8 cellular contexts compared by ENCODE assay signal in the genomic region with DNA sequence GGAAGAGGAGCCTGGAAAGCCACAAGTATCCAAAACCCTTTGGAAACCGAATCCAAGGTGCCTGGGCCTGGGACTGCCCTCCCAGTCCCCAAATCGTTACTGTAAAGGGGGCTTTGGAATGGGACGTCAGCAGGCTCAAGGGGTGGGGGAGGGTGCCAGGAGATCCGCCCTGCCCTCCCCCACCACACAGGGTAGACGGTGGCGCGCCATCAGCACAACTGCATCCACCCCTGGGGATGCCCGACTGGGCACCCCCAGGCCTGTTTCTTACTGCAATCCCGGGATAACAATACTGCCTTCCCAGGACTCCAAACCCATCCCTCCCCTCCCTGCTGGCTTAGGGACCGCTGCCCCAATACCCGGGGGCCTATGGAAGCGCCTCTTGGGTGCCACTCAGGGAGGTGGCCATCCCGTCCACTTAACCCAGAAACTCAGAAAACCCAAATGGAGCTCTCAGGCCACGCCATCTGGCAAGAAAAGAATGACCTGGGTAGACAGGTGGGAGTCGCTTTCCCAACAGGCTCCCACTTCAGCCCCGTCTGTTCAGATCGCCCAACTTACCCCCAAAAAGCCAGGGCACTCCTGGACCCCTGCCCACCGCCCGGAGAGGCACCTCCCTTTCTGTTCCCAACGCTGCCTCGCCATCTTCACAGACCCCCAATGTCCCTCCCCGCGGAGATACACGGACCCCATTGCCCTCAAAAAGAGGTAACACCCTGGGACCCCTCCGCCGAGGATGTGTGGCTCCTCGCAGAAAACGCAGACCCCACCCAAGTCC. TPM values are rescaled to one million over a fixed set of nuclear protein-coding genes. Genes with fewer than 3 reads are reported as not detected.
DNase-seq lines count a peak whose midpoint lies in the region; ATAC-seq, FAIRE-seq and TF ChIP-seq lines count a peak whose summit lies in the region.

No MANE protein-coding gene starts in this region.

- peaks cover 56% of the 10 kb centered on the region for H3K4me1 ChIP-seq in BLaER1
- peaks cover 18% of the 10 kb centered on the region for H3K4me1 ChIP-seq in prostate gland (replicated peaks)

- no peaks in the 10 kb centered on the region for H3K27me3 Mint-ChIP-seq in naive B cell

- H3K9me3 Mint-ChIP-seq in naive B cell = no peaks in the 10 kb centered on the region

- peaks cover 49% of the 10 kb centered on the region for H4K20me1 ChIP-seq in BLaER1

- no peaks in the 10 kb centered on the region for H3K9me3 ChIP-seq in BLaER1
- H3K9me3 ChIP-seq in prostate gland = no peaks in the 10 kb centered on the region

- 70% methylated on average over 28 of the region's 28 CpGs for WGBS in prostate gland

- TF ChIP-seq EP300 in Ishikawa (IDR thresholded peaks at IDR 0.05; ENCODE audit: borderline replicate concordance) = no peak

- H3K36me3 ChIP-seq in BLaER1 (no peaks in the 10 kb centered on the region), prostate gland (no peaks in the 10 kb centered on the region)

- peaks cover 39 to 55% (median 53%) of the 10 kb centered on the region in 3 donors for H3K4me1 Mint-ChIP-seq in naive B cell

- ATAC-seq in naive B cell (ENCODE audit: low read depth in 2 of 2) = no peak

- H3K36me3 Mint-ChIP-seq in naive B cell = no peaks in the 10 kb centered on the region

- H3K27ac ChIP-seq in BLaER1 (peak overlapping the region; percentile 91), caudate nucleus (ENCODE audit: low read depth, low read length) (peak overlapping the region; percentile 52), prostate gland (no peak overlapping the region)

- peak overlapping the region in 5 of 6 donors; percentile 15 to 97 (median 67) for H3K27ac Mint-ChIP-seq in naive B cell

- no peak for FAIRE-seq in GM12892 (lab: Jason Lieb, UNC)

- TF ChIP-seq RAD21 in Ishikawa (IDR thresholded peaks at IDR 0.05; ENCODE audit: low read depth) = no peak

- peak in 1 of 61 donors; percentile 51 for DNase-seq in caudate nucleus (lab: John Stamatoyannopoulos, UW)
- no peak for DNase-seq in naive B cell
- no peak for DNase-seq in prostate gland (ENCODE audit: low spot score)
- no peak for DNase-seq in DMS53 (lab: John Stamatoyannopoulos, UW)
- DNase-seq in GM12892 (ENCODE audit: insufficient read length) = no peak
- no peak for DNase-seq in NK-92 treated with Interleukin-12 subunit alpha and Interleukin-12 subunit beta, amount 100 ng/mL, for 24 hours (lab: John Stamatoyannopoulos, UW)

- intact Hi-C loops in prostate gland (cut with DNase I) = no loop called here

- TF ChIP-seq POLR2A in prostate gland (IDR thresholded peaks at IDR 0.05) = no peak
- no peak for TF ChIP-seq POLR2A in GM12892 (IDR thresholded peaks at IDR 0.05; ENCODE audit: low read depth, low read length)

- TF ChIP-seq CTCF in prostate gland (IDR thresholded peaks at IDR 0.05) = no peak

- peak overlapping the region; percentile 96 for H3K4me3 ChIP-seq in BLaER1
- no peak overlapping the region for H3K4me3 ChIP-seq in prostate gland

- H3K27me3 ChIP-seq in BLaER1 (no peaks in the 10 kb centered on the region), prostate gland (replicated peaks; ENCODE audit: insufficient read depth) (no peaks in the 10 kb centered on the region)

- peak overlapping the region; percentile 53 to 98 (median 96) for H3K4me3 Mint-ChIP-seq in naive B cell

- peak overlapping the region; percentile 99 for H3K4me2 ChIP-seq in BLaER1

- peak overlapping the region; percentile 93 for H3K9ac ChIP-seq in BLaER1

TF ChIP-seq in Ishikawa, 13 proteins besides CTCF, POLR2A, EP300 and RAD21:
- TF ChIP-seq CREB1 (IDR thresholded peaks at IDR 0.05; ENCODE audit: low read depth) (no peak), ZBTB7A (IDR thresholded peaks at IDR 0.05; ENCODE audit: low read depth) (peak; percentile 21; the same call in 1 of the 2 replicates), REST (IDR thresholded peaks at IDR 0.05; ENCODE audit: low read depth) (no peak)

RNA-seq across cellular contexts. Expression of gene KLF16, which starts 2.4 kb away (rescaled TPM):
- polyA plus RNA-seq in naive B cell (ENCODE audit: low read depth in 6 of 6) = 1 to 10 TPM in 1 of 6 donors, under 1 TPM in 5; 0.43 to 1.4 (median 0.70) TPM
- total RNA-seq in prostate gland = 10 to 100 TPM in 1 of 2 donors, 1 to 10 TPM in 1; 8.4 to 22.8 TPM
- polyA plus RNA-seq in GM12892 (2012; ENCODE audit: missing spikeins) = 4.3 TPM

RNA-seq across cellular contexts. Expression of gene REXO1, which starts 12.7 kb away (rescaled TPM):
- polyA plus RNA-seq in naive B cell (ENCODE audit: low read depth in 6 of 6) = 10 to 100 TPM in 1 of 6 donors, 1 to 10 TPM in 4, under 1 TPM in 1; 0.96 to 18.1 (median 5.2) TPM
- total RNA-seq in prostate gland = 10 to 100 TPM; 29.8 to 59.1 TPM
- 9.5 TPM for polyA plus RNA-seq in GM12892 (2012; ENCODE audit: missing spikeins)

RNA-seq across cellular contexts. Expression of gene ABHD17A, which starts 24.3 kb away (rescaled TPM):
- 100 to 1,000 TPM in 1 of 6 donors, 10 to 100 TPM in 5; 59.4 to 113 (median 78.2) TPM for polyA plus RNA-seq in naive B cell (ENCODE audit: low read depth in 6 of 6)
- 100 to 1,000 TPM; 131 to 146 TPM for total RNA-seq in prostate gland
- 5.0 TPM for polyA plus RNA-seq in GM12892 (2012; ENCODE audit: missing spikeins)

RNA-seq across cellular contexts. Expression of gene ADAT3, which starts 44.2 kb away (rescaled TPM):
- 1 to 10 TPM; 1.9 to 6.1 (median 3.6) TPM for polyA plus RNA-seq in naive B cell (ENCODE audit: low read depth in 6 of 6)
- total RNA-seq in prostate gland = 10 to 100 TPM; 17.3 to 25.1 TPM
- polyA plus RNA-seq in GM12892 (2012; ENCODE audit: missing spikeins) = not detected

RNA-seq across cellular contexts. Expression of gene SCAMP4, which starts 44.2 kb away (rescaled TPM):
- 10 to 100 TPM; 18.9 to 35.1 (median 25.6) TPM for polyA plus RNA-seq in naive B cell (ENCODE audit: low read depth in 6 of 6)
- 100 to 1,000 TPM; 161 to 248 TPM for total RNA-seq in prostate gland
- 7.2 TPM for polyA plus RNA-seq in GM12892 (2012; ENCODE audit: missing spikeins)

Comparison
In these comparisons a context has a peak if more than half of its experiments do, and no peak if none do; other contexts are left out.
1. H3K27ac ChIP-seq: peak in BLaER1 (single experiment) and caudate nucleus (single experiment); none in prostate gland (0 of 2).